In genomic region chr9:125742657-125743056, GRCh38 we compare ENCODE assay signal across 32 cellular contexts.
"Had no signal": no experiment of that assay in that cellular context is flagged by ENCODE, and none has a peak within 500 bp of the region (broad histone marks: within the 10 kb centered on the region; RNA-seq: fewer than 3 reads in every experiment).

No MANE protein-coding gene starts in this region.

- FAIRE-seq: astrocyte, colon, TTC549 had no signal

- ATAC-seq: activated CD8-positive, alpha-beta T cell treated with anti-CD3 and anti-CD28 coated beads for 36 hours; activated naive CD4-positive, alpha-beta T cell treated with anti-CD3 and anti-CD28 coated beads, Interleukin-2, amount 50 U/mL, for 72 hours; activated T-cell treated with anti-CD3 and anti-CD28 coated beads, Interleukin-2, amount 50 U/mL, for 4 hours; activated T-cell treated with anti-CD3 and anti-CD28 coated beads, Interleukin-2, amount 50 U/mL, for 72 hours; activated T-helper 17 cell treated with anti-CD3 and anti-CD28 coated beads, Interleukin-2, amount 50 U/mL, for 72 hours; body of pancreas had no signal

- DNase-seq: activated B cell treated with CpG ODN at 0.5 μM for 24 hours; activated CD4-positive, alpha-beta memory T cell treated with anti-CD3 and anti-CD28 coated beads for 36 hours; activated CD4-positive, alpha-beta T cell treated with anti-CD3 and anti-CD28 coated beads for 4 hours; activated CD4-positive, alpha-beta T cell treated with anti-CD3 and anti-CD28 coated beads, Interleukin-2, amount 10 ng/mL, durations not matched to agents 7 days and 5 days; activated CD4-positive, CD25-positive, alpha-beta regulatory T cell treated with anti-CD3 and anti-CD28 coated beads, Interleukin-2, amount 50 U/mL, for 72 hours; activated CD8-positive, alpha-beta memory T cell treated with anti-CD3 and anti-CD28 coated beads, Interleukin-2, amount 50 U/mL, for 4 hours; activated CD8-positive, alpha-beta T cell treated with anti-CD3 and anti-CD28 coated beads for 36 hours; activated effector memory CD4-positive, alpha-beta T cell treated with anti-CD3 and anti-CD28 coated beads, Interleukin-2, amount 50 U/mL, for 16 hours; activated gamma-delta T cell treated with Interleukin-2 at 50 U/mL for 16 hours; activated naive CD4-positive, alpha-beta T cell; activated naive CD4-positive, alpha-beta T cell treated with anti-CD3 and anti-CD28 coated beads for 36 hours; activated naive CD4-positive, alpha-beta T cell treated with anti-CD3 and anti-CD28 coated beads, Interleukin-2, amount 50 U/mL, for 16 hours; activated naive CD8-positive, alpha-beta T cell treated with anti-CD3 and anti-CD28 coated beads for 36 hours; activated T-cell treated with anti-CD3 and anti-CD28 coated beads for 4 hours; activated T-cell treated with anti-CD3 and anti-CD28 coated beads, Interleukin-2, amount 50 U/mL, for 1 hour; activated T-cell treated with anti-CD3 and anti-CD28 coated beads, Interleukin-2, amount 50 U/mL, for 4 hours; activated T-cell treated with anti-CD3 and anti-CD28 coated beads, Interleukin-2, amount 50 U/mL, for 72 hours; adrenal gland; amniotic stem cell; aorta; body of pancreas; brain microvascular endothelial cell; central memory CD4-positive, alpha-beta T cell; T-helper 2 cell; T-helper 9 cell had no signal

- H3K4me3 ChIP-seq: adrenal gland, body of pancreas, breast epithelium had no signal

- H3K27ac ChIP-seq: adrenal gland, body of pancreas, brain microvascular endothelial cell, breast epithelium, VCaP had no signal

- H3K9me3 ChIP-seq: adrenal gland, body of pancreas, breast epithelium had no signal

- H3K4me1 ChIP-seq: breast epithelium had no signal
